23 cellular contexts compared by ENCODE assay signal in genomic region chr1:210089848-210090247, GRCh38.
DNase-seq lines count a peak whose midpoint lies in the region; ATAC-seq and TF ChIP-seq lines count a peak whose summit lies in the region.
"Had no signal": no experiment of that assay in that cellular context is flagged by ENCODE, and none has a peak within 500 bp of the region (broad histone marks: within the 10 kb centered on the region; RNA-seq: fewer than 3 reads in every experiment).

No MANE protein-coding gene starts in this region.

- no peak overlapping the region for H2AFZ ChIP-seq in PC-3 (ENCODE audit: low read length)

- no peak overlapping the region for H3K9ac ChIP-seq in PC-3 (ENCODE audit: low read length)

- POLR2A ChIA-PET in PC-3 (lab: Charles Lee; ENCODE audit: unreplicated experiment): no interaction called here

- no peaks in the 10 kb centered on the region for H3K27me3 ChIP-seq in PC-3 (ENCODE audit: low read length)
- H3K27me3 ChIP-seq: upper lobe of left lung had no signal

- CTCF ChIA-PET in PC-3 (lab: Charles Lee): no interaction called here

- no peaks in the 10 kb centered on the region for H4K20me1 ChIP-seq in PC-3 (ENCODE audit: low read length)

- no peaks in the 10 kb centered on the region for H3K36me3 ChIP-seq in PC-3 (ENCODE audit: low read depth, low read length)
- H3K36me3 ChIP-seq: esophagus squamous epithelium, upper lobe of left lung had no signal

- no peak for ATAC-seq in PC-3
- ATAC-seq: activated T-cell treated with anti-CD3 and anti-CD28 coated beads, Interleukin-2, amount 50 U/mL, for 4 hours; T-helper 17 cell had no signal

- H3K4me1 ChIP-seq in PC-3 (ENCODE audit: insufficient read depth, low read length): no peaks in the 10 kb centered on the region
- H3K4me1 ChIP-seq: esophagus squamous epithelium, upper lobe of left lung had no signal

- no peaks in the 10 kb centered on the region for H3F3A ChIP-seq in PC-3 (ENCODE audit: low read length, unreplicated experiment)

- DNase-seq in GM12865 (ENCODE audit: low read depth) (peak; percentile 8), LHCN-M2 (ENCODE audit: low read depth) (peak; percentile 19), PC-3 (peak; percentile 12), dermis blood vessel endothelial cell (peak; percentile 3), iPS-NIHi7 (ENCODE audit: extremely low spot score) (no peak), putamen (ENCODE audit: low spot score) (no peak), substantia nigra (lab: John Stamatoyannopoulos, UW) (no peak)
- DNase-seq: activated CD4-positive, alpha-beta T cell treated with anti-CD3 and anti-CD28 coated beads for 48 hours; activated gamma-delta T cell treated with Interleukin-2 at 50 U/mL for 16 hours; activated T-cell treated with anti-CD3 and anti-CD28 coated beads, Interleukin-2, amount 50 U/mL, for 4 hours; esophagus squamous epithelium; NCI-H1092; NCI-H1694 treated with DMSO at 0.1 percent for 48 hours; NCI-H524; nephron progenitor cell; retina; stimulated activated CD4-positive, alpha-beta T cell treated with anti-CD3 and anti-CD28 coated beads, Interleukin-1b, Interleukin-23, amount 100 ng/mL, for 48 hours; T-helper 17 cell; upper lobe of left lung had no signal

- H3K4me3 ChIP-seq in GM12865 (ENCODE audit: low read depth, low read length): no peak overlapping the region
- H3K4me3 ChIP-seq in PC-3 (ENCODE audit: low read length): no peak overlapping the region
- H3K4me3 ChIP-seq: esophagus squamous epithelium, SK-N-MC, skin epidermis, upper lobe of left lung had no signal

- no peak for TF ChIP-seq CTCF in GM12865 (IDR thresholded peaks at IDR 0.05; ENCODE audit: insufficient read depth, low read depth, low read length, missing control alignments)
- TF ChIP-seq CTCF in PC-3 (conservative IDR thresholded peaks at IDR 0.05; ENCODE audit: low read depth, low read length): no peak

- BruUV-seq in PC-3 (replicated peaks; lab: Mats Ljungman, UMichigan): no TSS peak

- no peak overlapping the region for H3K4me2 ChIP-seq in PC-3 (ENCODE audit: low read length)

- H3K79me2 ChIP-seq in PC-3 (ENCODE audit: low read length): no peaks in the 10 kb centered on the region

- H3K9me3 ChIP-seq in PC-3 (ENCODE audit: low read length): no peaks in the 10 kb centered on the region
- H3K9me3 ChIP-seq: esophagus squamous epithelium, upper lobe of left lung had no signal

- H3K27ac ChIP-seq in PC-3 (ENCODE audit: low read length) (no peak overlapping the region), substantia nigra (ENCODE audit: low read depth, low read length, poor library complexity, severe bottlenecking) (no peak overlapping the region)
- H3K27ac ChIP-seq: esophagus squamous epithelium, RWPE1, SK-N-MC, skin epidermis, upper lobe of left lung, VCaP had no signal

- no peaks in the 10 kb centered on the region for H3K9me2 ChIP-seq in PC-3 (replicated peaks; ENCODE audit: low read length)

- intact Hi-C loops in PC-3 (cut with micrococcal nuclease): no loop called here

Comparison
In these comparisons a context has a peak if more than half of its experiments do, and no peak if none do; other contexts are left out.
1. DNase-seq: peak in GM12865 (single experiment), LHCN-M2 (single experiment), PC-3 (single experiment) and dermis blood vessel endothelial cell (single experiment); none in iPS-NIHi7 (single experiment), putamen (single experiment) and substantia nigra (0 of 49).